ENCODE assay signal across 1 cellular context in genomic region chr21:44496196-44496899, GRCh38.
TF ChIP-seq lines count a peak whose summit lies in the region.

No MANE protein-coding gene starts in this region.

TF ChIP-seq in neural cell, 6 proteins besides CTCF, POLR2A, EP300 and RAD21:
- no peak for TF ChIP-seq TAF1 (IDR thresholded peaks at IDR 0.05; ENCODE audit: low read depth)
- peak; percentile 17 for TF ChIP-seq REST (IDR thresholded peaks at IDR 0.05; ENCODE audit: borderline replicate concordance)
